Comparison of ENCODE assay signal across 8 cellular contexts in the genomic region with DNA sequence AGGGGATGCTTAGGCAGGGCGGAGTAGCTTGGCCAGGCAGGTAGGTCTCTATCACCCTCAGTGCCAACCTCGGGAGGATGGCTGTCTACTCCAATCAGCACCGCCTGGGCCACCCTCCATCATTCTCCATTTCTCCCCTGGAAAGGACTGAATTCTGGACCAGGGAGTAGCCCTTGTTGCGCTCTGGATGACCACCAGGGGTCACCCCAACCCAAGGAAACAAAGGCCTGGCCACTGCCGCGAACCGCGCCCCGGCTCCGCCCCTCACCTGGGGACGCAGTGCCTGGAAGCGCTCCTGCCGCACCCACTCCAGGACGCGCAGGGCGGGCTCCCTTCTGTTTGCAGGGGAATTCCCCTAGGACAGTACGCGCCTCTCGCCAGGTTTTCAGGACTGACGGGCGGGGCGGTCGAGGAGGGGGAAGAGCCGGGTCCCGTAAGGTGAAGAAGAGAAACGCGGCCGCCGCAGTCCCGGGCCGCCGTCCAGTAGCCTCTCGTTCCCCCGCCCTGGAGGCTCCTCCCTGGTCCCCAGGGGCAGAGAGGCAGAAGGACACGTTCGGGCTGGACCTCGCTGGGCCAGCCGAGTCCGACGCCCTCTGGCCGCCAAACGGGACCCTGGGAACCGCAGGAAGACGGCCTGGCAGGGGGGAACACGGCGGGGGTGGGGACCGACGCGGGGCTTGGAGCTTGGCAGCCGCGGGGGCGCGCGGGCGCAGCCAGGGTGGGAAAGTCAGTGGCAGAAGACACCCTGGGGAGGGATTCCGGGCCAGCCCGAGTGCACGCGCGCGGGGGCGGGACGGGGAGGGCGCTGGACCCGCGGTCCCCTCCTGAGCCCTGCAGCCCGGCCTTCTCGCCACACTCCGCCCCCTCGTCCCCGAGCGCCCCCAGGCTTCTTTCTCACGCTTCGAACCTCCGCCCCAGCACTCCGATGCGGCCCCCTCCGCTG. TPM values are rescaled to one million over a fixed set of nuclear protein-coding genes. Genes with fewer than 3 reads are reported as not detected.
DNase-seq lines count a peak whose midpoint lies in the region; ATAC-seq and TF ChIP-seq lines count a peak whose summit lies in the region.

No MANE protein-coding gene starts in this region.

- peak; percentile 96 for TF ChIP-seq RAD21 in Ishikawa (IDR thresholded peaks at IDR 0.05; ENCODE audit: low read depth)

- TF ChIP-seq POLR2A in Peyer's patch (IDR thresholded peaks at IDR 0.05), result no peak

- TF ChIP-seq CTCF in Peyer's patch (IDR thresholded peaks at IDR 0.05), result peak; percentile 81 to 98 (median 94)
- TF ChIP-seq CTCF in natural killer cell (IDR thresholded peaks at IDR 0.05), result peak; percentile 89

- peaks cover 0 to 7% (median 3%) of the 10 kb centered on the region in 4 donors for H3K4me1 ChIP-seq in Peyer's patch

- peak; percentile 85 for ATAC-seq in GM21423 (IDR thresholded peaks at IDR 0.05; ENCODE audit: unreplicated experiment)
- ATAC-seq in natural killer cell, result peak; percentile 88 to 95 (median 94)
- peak; percentile 93 for ATAC-seq in stimulated activated memory B cell treated with anti-CD40 and anti-IgM and Interleukin-4, amounts not matched to agents 10 μg/mL and 1 μg/mL and 100 μg/mL, for 72 hours

- H3K27ac ChIP-seq in Peyer's patch, result peak overlapping the region in 3 of 4 donors; percentile 10 to 49 (median 47)

- H3K27ac Mint-ChIP-seq in natural killer cell, result no peak overlapping the region
- H3K27ac Mint-ChIP-seq in stimulated activated memory B cell treated with anti-CD40 and anti-IgM and Interleukin-4, amounts not matched to agents 10 μg/mL and 1 μg/mL and 100 μg/mL, for 72 hours, result peak overlapping the region; percentile 21

- H3K4me3 Mint-ChIP-seq in natural killer cell, result peak overlapping the region; percentile 82
- H3K4me3 Mint-ChIP-seq in stimulated activated memory B cell treated with anti-CD40 and anti-IgM and Interleukin-4, amounts not matched to agents 10 μg/mL and 1 μg/mL and 100 μg/mL, for 72 hours, result peak overlapping the region; percentile 84

- intact Hi-C loops in natural killer cell (cut with micrococcal nuclease), result loop anchor here (1.0 to 2.0 kb wide), 4 partner anchors 26 to 465 kb away; no protein-coding TSS in a partner anchor

- DNase-seq in COLO668 (lab: John Stamatoyannopoulos, UW; ENCODE audit: unreplicated experiment), result peak; percentile 93
- DNase-seq in Peyer's patch, result peak; percentile 82 to 96 (median 96)
- peak; percentile 76 to 79 for DNase-seq in activated T-helper 1 cell treated with anti-CD3 and anti-CD28 coated beads, Interleukin-2, amount 50 U/mL, for 16 hours (ENCODE audit: low read depth in 1 of 2, low spot score in 1 of 2)
- DNase-seq in fibroblast of peridontal ligament (ENCODE audit: extremely low read depth), result peak; percentile 48
- DNase-seq in natural killer cell, result peak; percentile 69

- H3K4me1 Mint-ChIP-seq in natural killer cell, result peaks cover 0 to 4% of the 10 kb centered on the region in 2 donors
- H3K4me1 Mint-ChIP-seq in stimulated activated memory B cell treated with anti-CD40 and anti-IgM and Interleukin-4, amounts not matched to agents 10 μg/mL and 1 μg/mL and 100 μg/mL, for 72 hours, result no peaks in the 10 kb centered on the region

- H3K36me3 ChIP-seq in Peyer's patch, result no peaks in the 10 kb centered on the region

- no peaks in the 10 kb centered on the region for H3K9me3 Mint-ChIP-seq in natural killer cell
- no peaks in the 10 kb centered on the region for H3K9me3 Mint-ChIP-seq in stimulated activated memory B cell treated with anti-CD40 and anti-IgM and Interleukin-4, amounts not matched to agents 10 μg/mL and 1 μg/mL and 100 μg/mL, for 72 hours

- no peaks in the 10 kb centered on the region for H3K9me3 ChIP-seq in Peyer's patch

- peaks cover 47 to 72% of the 10 kb centered on the region in 2 donors for H3K27me3 Mint-ChIP-seq in natural killer cell (ENCODE audit: low read depth in 2 of 2)
- H3K27me3 Mint-ChIP-seq in stimulated activated memory B cell treated with anti-CD40 and anti-IgM and Interleukin-4, amounts not matched to agents 10 μg/mL and 1 μg/mL and 100 μg/mL, for 72 hours, result peaks cover 77% of the 10 kb centered on the region

- TF ChIP-seq EP300 in Ishikawa (IDR thresholded peaks at IDR 0.05; ENCODE audit: borderline replicate concordance), result peak; percentile 27; the same call in 1 of the 2 replicates

- H3K27me3 ChIP-seq in Peyer's patch, result no peaks in the 10 kb centered on the region

- no peaks in the 10 kb centered on the region for H3K36me3 Mint-ChIP-seq in natural killer cell
- H3K36me3 Mint-ChIP-seq in stimulated activated memory B cell treated with anti-CD40 and anti-IgM and Interleukin-4, amounts not matched to agents 10 μg/mL and 1 μg/mL and 100 μg/mL, for 72 hours, result no peaks in the 10 kb centered on the region

- H3K4me3 ChIP-seq in Peyer's patch, result peak overlapping the region; percentile 43 to 71 (median 64)

TF ChIP-seq in Ishikawa, 13 proteins besides CTCF, POLR2A, EP300 and RAD21:
- peak; percentile 44; the same call in 1 of the 2 replicates for TF ChIP-seq TCF12 (IDR thresholded peaks at IDR 0.05; ENCODE audit: low read depth)
- 0 out of 2 replicates have a peak, but pooled peaks have one; percentile 35 for TF ChIP-seq YY1 (IDR thresholded peaks at IDR 0.05; ENCODE audit: low read depth)
- TF ChIP-seq, protein P1, sequence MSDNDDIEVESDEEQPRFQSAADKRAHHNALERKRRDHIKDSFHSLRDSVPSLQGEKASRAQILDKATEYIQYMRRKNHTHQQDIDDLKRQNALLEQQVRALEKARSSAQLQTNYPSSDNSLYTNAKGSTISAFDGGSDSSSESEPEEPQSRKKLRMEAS (IDR thresholded peaks at IDR 0.05), result peak; percentile 39; the same call in 1 of the 2 replicates
- peak; percentile 44; the same call in 1 of the 2 replicates for TF ChIP-seq EGR1 (IDR thresholded peaks at IDR 0.05)
- TF ChIP-seq NFIC (IDR thresholded peaks at IDR 0.05), result no peak

RNA-seq across cellular contexts. Expression of a gene that starts 7.1 kb away (rescaled TPM):
- total RNA-seq in Peyer's patch (1 to 10 TPM in 2 of 4 donors, under 1 TPM in 2; 0.35 to 8.3 (median 1.4) TPM), natural killer cell (under 1 TPM in 1 of 3 donors, not detected in 2; 0.33 TPM)

RNA-seq across cellular contexts. Expression of a gene that starts 30.9 kb away (rescaled TPM):
- total RNA-seq in Peyer's patch, result under 1 TPM in 2 of 4 donors, not detected in 2; 0.13 to 0.38 TPM
- not detected for total RNA-seq in natural killer cell

RNA-seq across cellular contexts. Expression of a gene that starts 58.8 kb away (rescaled TPM):
- total RNA-seq in Peyer's patch (not detected), natural killer cell (under 1 TPM; 0.30 to 0.68 (median 0.33) TPM)

Comparison
In these comparisons a context has a peak if more than half of its experiments do, and no peak if none do; other contexts are left out.
1. Peak in every context shown above with its lines: DNase-seq, ATAC-seq, H3K4me3 ChIP-seq and H3K27ac ChIP-seq.